20 cellular contexts compared by ENCODE assay signal in the genomic region with DNA sequence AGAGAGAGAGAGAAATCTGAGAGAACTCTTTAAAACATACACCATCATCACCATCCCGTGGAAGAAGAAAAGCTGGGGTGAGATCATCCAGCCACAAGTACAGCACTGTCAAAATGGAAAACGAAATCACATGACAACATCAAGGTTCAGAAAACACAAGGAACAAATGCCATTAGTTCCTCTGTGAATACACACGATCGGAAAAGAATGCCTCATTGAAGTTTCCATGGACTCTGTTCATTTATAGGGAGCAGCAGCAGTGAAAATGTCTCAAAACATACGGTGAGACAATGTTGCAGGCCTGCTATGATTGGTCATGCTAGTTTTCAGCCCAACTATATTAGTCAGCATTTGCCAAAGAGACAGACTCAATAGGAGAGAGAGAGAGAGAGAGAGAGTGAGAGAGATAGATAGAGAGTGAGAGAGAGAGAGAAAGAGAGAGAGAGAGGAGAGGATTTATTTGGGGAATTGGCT. TPM values are rescaled to one million over a fixed set of nuclear protein-coding genes. Genes with fewer than 3 reads are reported as not detected.
DNase-seq lines count a peak whose midpoint lies in the region; ATAC-seq and TF ChIP-seq lines count a peak whose summit lies in the region.
"Had no signal": no experiment of that assay in that cellular context is flagged by ENCODE, and none has a peak within 500 bp of the region (broad histone marks: within the 10 kb centered on the region; RNA-seq: fewer than 3 reads in every experiment).

No MANE protein-coding gene starts in this region.

- no peak for ATAC-seq in CD8-positive, alpha-beta T cell
- no peak for ATAC-seq in GM21515 (IDR thresholded peaks at IDR 0.05; ENCODE audit: unreplicated experiment)
- ATAC-seq: activated CD8-positive, alpha-beta T cell treated with anti-CD3 and anti-CD28 coated beads for 36 hours; gastroesophageal sphincter; natural killer cell treated with Interleukin-12 subunit alpha and Interleukin-12 subunit beta and Interleukin-15 and Interleukin-18, amount 100 ng/mL, for 72 hours; sciatic nerve had no signal

- DNase-seq in EL = peak; percentile 63
- DNase-seq in T1000 (lab: John Stamatoyannopoulos, UW) = peak; percentile 8
- peak; percentile 59 for DNase-seq in fibroblast of gingiva (ENCODE audit: low read depth)
- peak; percentile 77 for DNase-seq in pons (ENCODE audit: low spot score)
- no peak for DNase-seq in LoVo (ENCODE audit: low spot score)
- DNase-seq in NCI-H2171 (lab: John Stamatoyannopoulos, UW) = no peak
- no peak for DNase-seq in CD8-positive, alpha-beta T cell
- DNase-seq: activated CD8-positive, alpha-beta T cell treated with anti-CD3 and anti-CD28 coated beads for 36 hours; activated gamma-delta T cell treated with Interleukin-2 at 50 U/mL for 16 hours; GF-D8; kidney; NCI-H1417; NCI-H524 had no signal

- H3K27me3 Mint-ChIP-seq in CD8-positive, alpha-beta T cell (ENCODE audit: low read depth) = peaks cover 37% of the 10 kb centered on the region

- H3K36me3 Mint-ChIP-seq in CD8-positive, alpha-beta T cell = no peaks in the 10 kb centered on the region
- H3K36me3 Mint-ChIP-seq: natural killer cell treated with Interleukin-12 subunit alpha and Interleukin-12 subunit beta and Interleukin-15 and Interleukin-18, amount 100 ng/mL, for 72 hours had no signal

- H3K9me3 Mint-ChIP-seq in CD8-positive, alpha-beta T cell = no peaks in the 10 kb centered on the region
- H3K9me3 Mint-ChIP-seq: activated CD8-positive, alpha-beta T cell treated with anti-CD3 and anti-CD28 coated beads for 36 hours; central memory CD8-positive, alpha-beta T cell; natural killer cell treated with Interleukin-12 subunit alpha and Interleukin-12 subunit beta and Interleukin-15 and Interleukin-18, amount 100 ng/mL, for 72 hours had no signal

- H3K9me3 ChIP-seq in CD8-positive, alpha-beta T cell (ENCODE audit: low read length) = no peaks in the 10 kb centered on the region
- H3K9me3 ChIP-seq: gastroesophageal sphincter, HAP-1 had no signal

- H3K36me3 ChIP-seq in CD8-positive, alpha-beta T cell (ENCODE audit: insufficient read depth, low read length) = no peaks in the 10 kb centered on the region
- H3K36me3 ChIP-seq: gastroesophageal sphincter, HAP-1 had no signal

- no peaks in the 10 kb centered on the region for H3K27me3 ChIP-seq in CD8-positive, alpha-beta T cell (ENCODE audit: insufficient read depth, low read length)
- H3K27me3 ChIP-seq: gastroesophageal sphincter had no signal

- H3K4me1 Mint-ChIP-seq in CD8-positive, alpha-beta T cell (ENCODE audit: low read depth) = peaks cover 2% of the 10 kb centered on the region
- H3K4me1 Mint-ChIP-seq: central memory CD8-positive, alpha-beta T cell had no signal

- H3K4me3 ChIP-seq in CD8-positive, alpha-beta T cell (ENCODE audit: low read depth, low read length) = no peak overlapping the region
- H3K4me3 ChIP-seq: gastroesophageal sphincter, HAP-1 had no signal

- no peak for TF ChIP-seq CTCF in CD8-positive, alpha-beta T cell (IDR thresholded peaks at IDR 0.05)

- H3K27ac Mint-ChIP-seq in CD8-positive, alpha-beta T cell = no peak overlapping the region
- H3K27ac Mint-ChIP-seq: activated CD8-positive, alpha-beta T cell treated with anti-CD3 and anti-CD28 coated beads for 36 hours; natural killer cell treated with Interleukin-12 subunit alpha and Interleukin-12 subunit beta and Interleukin-15 and Interleukin-18, amount 100 ng/mL, for 72 hours had no signal

- CTCF ChIA-PET in CD8-positive, alpha-beta T cell (lab: Charles Lee) = no interaction called here

- POLR2A ChIA-PET in CD8-positive, alpha-beta T cell (lab: Charles Lee) = no interaction called here

- intact Hi-C loops in CD8-positive, alpha-beta T cell (cut with DNase I, micrococcal nuclease) = no loop called here

- H3K4me1 ChIP-seq in CD8-positive, alpha-beta T cell (ENCODE audit: insufficient read depth, low read length) = peaks cover 1% of the 10 kb centered on the region
- H3K4me1 ChIP-seq: HAP-1 had no signal

- no peak overlapping the region for H3K4me3 Mint-ChIP-seq in CD8-positive, alpha-beta T cell
- H3K4me3 Mint-ChIP-seq: activated CD8-positive, alpha-beta T cell treated with anti-CD3 and anti-CD28 coated beads for 36 hours; central memory CD8-positive, alpha-beta T cell; natural killer cell treated with Interleukin-12 subunit alpha and Interleukin-12 subunit beta and Interleukin-15 and Interleukin-18, amount 100 ng/mL, for 72 hours had no signal

- H3K27ac ChIP-seq in CD8-positive, alpha-beta T cell (ENCODE audit: low read depth, low read length) = no peak overlapping the region
- H3K27ac ChIP-seq: gastroesophageal sphincter, RWPE1 had no signal

RNA-seq across cellular contexts. Expression of a gene that starts 4.4 kb away (rescaled TPM):
- not detected for total RNA-seq in CD8-positive, alpha-beta T cell
- total RNA-seq: kidney; natural killer cell treated with Interleukin-12 subunit alpha and Interleukin-12 subunit beta and Interleukin-15 and Interleukin-18, amount 100 ng/mL, for 72 hours; sciatic nerve had no signal

RNA-seq across cellular contexts. Expression of a gene that starts 5.9 kb away (rescaled TPM):
- total RNA-seq in CD8-positive, alpha-beta T cell = 1 to 10 TPM; 8.7 to 9.1 TPM

RNA-seq across cellular contexts. Expression of a gene that starts 26.1 kb away (rescaled TPM):
- total RNA-seq in CD8-positive, alpha-beta T cell = not detected
- total RNA-seq: activated CD8-positive, alpha-beta T cell treated with anti-CD3 and anti-CD28 coated beads for 36 hours; natural killer cell treated with Interleukin-12 subunit alpha and Interleukin-12 subunit beta and Interleukin-15 and Interleukin-18, amount 100 ng/mL, for 72 hours; sciatic nerve had no signal

RNA-seq across cellular contexts. Expression of a gene that starts 48.3 kb away (rescaled TPM):
- not detected for total RNA-seq in CD8-positive, alpha-beta T cell
- total RNA-seq: natural killer cell treated with Interleukin-12 subunit alpha and Interleukin-12 subunit beta and Interleukin-15 and Interleukin-18, amount 100 ng/mL, for 72 hours had no signal

Comparison
In these comparisons a context has a peak if more than half of its experiments do, and no peak if none do; other contexts are left out.
1. DNase-seq: peak in EL (single experiment), T1000 (single experiment), fibroblast of gingiva (single experiment) and pons (single experiment); none in LoVo (single experiment), NCI-H2171 (single experiment) and CD8-positive, alpha-beta T cell (0 of 7).